1 cellular context compared by ENCODE assay signal in the genomic region with DNA sequence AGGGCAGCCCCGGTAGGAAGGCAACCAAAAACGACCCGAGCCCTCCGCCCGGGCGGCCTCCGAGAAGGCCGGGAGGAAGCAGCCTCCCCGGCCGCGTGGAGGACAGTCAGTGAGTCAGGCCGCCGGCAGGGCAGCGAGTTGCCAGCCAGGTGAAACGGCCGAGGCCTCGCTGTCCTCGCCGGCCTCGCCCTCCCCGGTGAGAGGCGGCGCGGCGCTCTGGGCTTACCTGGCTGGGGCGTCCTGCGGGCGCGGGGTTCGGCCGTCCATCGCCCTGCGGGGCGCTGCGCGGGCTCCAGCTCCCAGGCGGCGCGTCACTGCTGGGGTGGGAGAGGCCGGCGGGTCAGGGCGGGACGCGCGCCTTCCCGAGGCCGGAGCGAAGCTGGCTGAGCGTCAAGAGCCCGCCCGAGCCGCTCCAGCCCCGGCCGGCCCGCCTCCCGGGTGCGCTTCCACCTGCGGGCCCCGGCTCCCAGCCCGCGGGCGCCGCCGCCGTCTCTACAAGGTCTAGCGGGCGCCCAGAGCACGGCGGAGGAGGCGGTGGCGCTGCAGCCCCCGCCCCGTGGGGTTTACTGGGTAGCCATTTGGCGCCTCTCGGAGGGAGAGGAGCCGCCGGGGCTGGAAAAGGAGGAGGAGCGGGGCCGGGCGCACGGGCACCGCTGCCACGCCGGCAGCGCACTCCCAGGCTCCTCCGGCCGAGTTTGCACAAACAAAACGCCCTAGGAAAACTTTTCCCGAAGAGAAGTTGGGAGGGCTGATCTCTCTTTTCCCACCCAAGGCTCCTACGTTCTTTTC.
A peak's percentile ranks its signal among the peaks of the same experiment; 100 is the strongest.
TF ChIP-seq lines count a peak whose summit lies in the region.

No MANE protein-coding gene starts in this region.

TF ChIP-seq in HepG2, 621 proteins besides CTCF, POLR2A, EP300 and RAD21 (continued from another document and continues in another):
- TF ChIP-seq, protein P1, sequence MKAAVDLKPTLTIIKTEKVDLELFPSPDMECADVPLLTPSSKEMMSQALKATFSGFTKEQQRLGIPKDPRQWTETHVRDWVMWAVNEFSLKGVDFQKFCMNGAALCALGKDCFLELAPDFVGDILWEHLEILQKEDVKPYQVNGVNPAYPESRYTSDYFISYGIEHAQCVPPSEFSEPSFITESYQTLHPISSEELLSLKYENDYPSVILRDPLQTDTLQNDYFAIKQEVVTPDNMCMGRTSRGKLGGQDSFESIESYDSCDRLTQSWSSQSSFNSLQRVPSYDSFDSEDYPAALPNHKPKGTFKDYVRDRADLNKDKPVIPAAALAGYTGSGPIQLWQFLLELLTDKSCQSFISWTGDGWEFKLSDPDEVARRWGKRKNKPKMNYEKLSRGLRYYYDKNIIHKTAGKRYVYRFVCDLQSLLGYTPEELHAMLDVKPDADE (CRISPR knock-in tag; IDR thresholded peaks at IDR 0.05), result 0 out of 2 replicates have a peak, but pooled peaks have one; percentile 80
- TF ChIP-seq ZNF547 (CRISPR knock-in tag; IDR thresholded peaks at IDR 0.05) (peak; percentile 74), ISL2 (CRISPR knock-in tag; IDR thresholded peaks at IDR 0.05) (no peak; the same call in 1 of the 2 replicates), ARNT (IDR thresholded peaks at IDR 0.05) (no peak), JUNB (CRISPR knock-in tag; IDR thresholded peaks at IDR 0.05; ENCODE audit: borderline replicate concordance) (no peak), ZNF496 (CRISPR knock-in tag; IDR thresholded peaks at IDR 0.05; ENCODE audit: insufficient replicate concordance) (no peak), RERE (CRISPR knock-in tag; IDR thresholded peaks at IDR 0.05; ENCODE audit: low read depth) (no peak), EHMT2 (IDR thresholded peaks at IDR 0.05; ENCODE audit: borderline replicate concordance, low read depth, low read length) (no peak), ZNF589 (CRISPR knock-in tag; conservative IDR thresholded peaks at IDR 0.05) (no peak), ZNF777 (CRISPR knock-in tag; IDR thresholded peaks at IDR 0.05) (peak; percentile 18; the same call in 1 of the 2 replicates), GFI1 (CRISPR knock-in tag; IDR thresholded peaks at IDR 0.05; ENCODE audit: borderline replicate concordance) (no peak), FOXC1 (CRISPR knock-in tag; IDR thresholded peaks at IDR 0.05; ENCODE audit: borderline replicate concordance) (peak; percentile 51; the same call in 1 of the 2 replicates), ZNF205 (CRISPR knock-in tag; IDR thresholded peaks at IDR 0.05) (no peak), ZNF749 (CRISPR knock-in tag; IDR thresholded peaks at IDR 0.05; ENCODE audit: borderline replicate concordance) (peak; percentile 71; the same call in 1 of the 2 replicates), ZFY (CRISPR knock-in tag; IDR thresholded peaks at IDR 0.05) (peak; percentile 70; the same call in 1 of the 2 replicates), PLRG1 (conservative IDR thresholded peaks at IDR 0.05) (no peak), PHB2 (IDR thresholded peaks at IDR 0.05; ENCODE audit: partially characterized antibody) (no peak), HBP1 (CRISPR knock-in tag; IDR thresholded peaks at IDR 0.05; ENCODE audit: low read depth) (0 out of 2 replicates have a peak, but pooled peaks have one; percentile 11), ZNF207 (IDR thresholded peaks at IDR 0.05; ENCODE audit: borderline replicate concordance) (no peak), HIVEP1 (CRISPR knock-in tag; IDR thresholded peaks at IDR 0.05) (no peak; the same call in 1 of the 2 replicates), ZNF562 (CRISPR knock-in tag; IDR thresholded peaks at IDR 0.05; ENCODE audit: borderline replicate concordance) (no peak), ZNF512B (CRISPR knock-in tag; IDR thresholded peaks at IDR 0.05; ENCODE audit: borderline replicate concordance) (no peak; the same call in 1 of the 2 replicates), ZNF224 (CRISPR knock-in tag; IDR thresholded peaks at IDR 0.05) (no peak), MTF1 (CRISPR knock-in tag; IDR thresholded peaks at IDR 0.05) (peak; percentile 44; the same call in 1 of the 2 replicates), SP1 (IDR thresholded peaks at IDR 0.05) (no peak), SP1 (CRISPR knock-in tag; IDR thresholded peaks at IDR 0.05) (no peak)
- TF ChIP-seq, protein P2, sequence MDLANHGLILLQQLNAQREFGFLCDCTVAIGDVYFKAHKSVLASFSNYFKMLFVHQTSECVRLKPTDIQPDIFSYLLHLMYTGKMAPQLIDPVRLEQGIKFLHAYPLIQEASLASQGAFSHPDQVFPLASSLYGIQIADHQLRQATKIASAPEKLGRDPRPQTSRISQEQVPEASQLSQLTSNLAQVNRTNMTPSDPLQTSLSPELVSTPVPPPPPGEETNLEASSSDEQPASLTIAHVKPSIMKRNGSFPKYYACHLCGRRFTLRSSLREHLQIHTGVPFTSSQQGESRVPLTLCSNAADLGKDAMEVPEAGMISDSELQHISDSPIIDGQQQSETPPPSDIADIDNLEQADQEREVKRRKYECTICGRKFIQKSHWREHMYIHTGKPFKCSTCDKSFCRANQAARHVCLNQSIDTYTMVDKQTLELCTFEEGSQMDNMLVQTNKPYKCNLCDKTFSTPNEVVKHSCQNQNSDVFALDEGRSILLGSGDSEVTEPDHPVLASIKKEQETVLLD (CRISPR knock-in tag; IDR thresholded peaks at IDR 0.05; ENCODE audit: low read depth), result peak; percentile 49; the same call in 1 of the 2 replicates
- TF ChIP-seq, protein P3, sequence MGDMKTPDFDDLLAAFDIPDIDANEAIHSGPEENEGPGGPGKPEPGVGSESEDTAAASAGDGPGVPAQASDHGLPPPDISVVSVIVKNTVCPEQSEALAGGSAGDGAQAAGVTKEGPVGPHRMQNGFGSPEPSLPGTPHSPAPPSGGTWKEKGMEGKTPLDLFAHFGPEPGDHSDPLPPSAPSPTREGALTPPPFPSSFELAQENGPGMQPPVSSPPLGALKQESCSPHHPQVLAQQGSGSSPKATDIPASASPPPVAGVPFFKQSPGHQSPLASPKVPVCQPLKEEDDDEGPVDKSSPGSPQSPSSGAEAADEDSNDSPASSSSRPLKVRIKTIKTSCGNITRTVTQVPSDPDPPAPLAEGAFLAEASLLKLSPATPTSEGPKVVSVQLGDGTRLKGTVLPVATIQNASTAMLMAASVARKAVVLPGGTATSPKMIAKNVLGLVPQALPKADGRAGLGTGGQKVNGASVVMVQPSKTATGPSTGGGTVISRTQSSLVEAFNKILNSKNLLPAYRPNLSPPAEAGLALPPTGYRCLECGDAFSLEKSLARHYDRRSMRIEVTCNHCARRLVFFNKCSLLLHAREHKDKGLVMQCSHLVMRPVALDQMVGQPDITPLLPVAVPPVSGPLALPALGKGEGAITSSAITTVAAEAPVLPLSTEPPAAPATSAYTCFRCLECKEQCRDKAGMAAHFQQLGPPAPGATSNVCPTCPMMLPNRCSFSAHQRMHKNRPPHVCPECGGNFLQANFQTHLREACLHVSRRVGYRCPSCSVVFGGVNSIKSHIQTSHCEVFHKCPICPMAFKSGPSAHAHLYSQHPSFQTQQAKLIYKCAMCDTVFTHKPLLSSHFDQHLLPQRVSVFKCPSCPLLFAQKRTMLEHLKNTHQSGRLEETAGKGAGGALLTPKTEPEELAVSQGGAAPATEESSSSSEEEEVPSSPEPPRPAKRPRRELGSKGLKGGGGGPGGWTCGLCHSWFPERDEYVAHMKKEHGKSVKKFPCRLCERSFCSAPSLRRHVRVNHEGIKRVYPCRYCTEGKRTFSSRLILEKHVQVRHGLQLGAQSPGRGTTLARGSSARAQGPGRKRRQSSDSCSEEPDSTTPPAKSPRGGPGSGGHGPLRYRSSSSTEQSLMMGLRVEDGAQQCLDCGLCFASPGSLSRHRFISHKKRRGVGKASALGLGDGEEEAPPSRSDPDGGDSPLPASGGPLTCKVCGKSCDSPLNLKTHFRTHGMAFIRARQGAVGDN (CRISPR knock-in tag; IDR thresholded peaks at IDR 0.05), result peak; percentile 81
- TF ChIP-seq, protein P4, sequence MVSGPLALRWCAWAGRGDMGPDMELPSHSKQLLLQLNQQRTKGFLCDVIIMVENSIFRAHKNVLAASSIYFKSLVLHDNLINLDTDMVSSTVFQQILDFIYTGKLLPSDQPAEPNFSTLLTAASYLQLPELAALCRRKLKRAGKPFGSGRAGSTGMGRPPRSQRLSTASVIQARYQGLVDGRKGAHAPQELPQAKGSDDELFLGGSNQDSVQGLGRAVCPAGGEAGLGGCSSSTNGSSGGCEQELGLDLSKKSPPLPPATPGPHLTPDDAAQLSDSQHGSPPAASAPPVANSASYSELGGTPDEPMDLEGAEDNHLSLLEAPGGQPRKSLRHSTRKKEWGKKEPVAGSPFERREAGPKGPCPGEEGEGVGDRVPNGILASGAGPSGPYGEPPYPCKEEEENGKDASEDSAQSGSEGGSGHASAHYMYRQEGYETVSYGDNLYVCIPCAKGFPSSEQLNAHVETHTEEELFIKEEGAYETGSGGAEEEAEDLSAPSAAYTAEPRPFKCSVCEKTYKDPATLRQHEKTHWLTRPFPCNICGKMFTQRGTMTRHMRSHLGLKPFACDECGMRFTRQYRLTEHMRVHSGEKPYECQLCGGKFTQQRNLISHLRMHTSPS (CRISPR knock-in tag; IDR thresholded peaks at IDR 0.05; ENCODE audit: low read depth), result no peak
- TF ChIP-seq, protein P5, sequence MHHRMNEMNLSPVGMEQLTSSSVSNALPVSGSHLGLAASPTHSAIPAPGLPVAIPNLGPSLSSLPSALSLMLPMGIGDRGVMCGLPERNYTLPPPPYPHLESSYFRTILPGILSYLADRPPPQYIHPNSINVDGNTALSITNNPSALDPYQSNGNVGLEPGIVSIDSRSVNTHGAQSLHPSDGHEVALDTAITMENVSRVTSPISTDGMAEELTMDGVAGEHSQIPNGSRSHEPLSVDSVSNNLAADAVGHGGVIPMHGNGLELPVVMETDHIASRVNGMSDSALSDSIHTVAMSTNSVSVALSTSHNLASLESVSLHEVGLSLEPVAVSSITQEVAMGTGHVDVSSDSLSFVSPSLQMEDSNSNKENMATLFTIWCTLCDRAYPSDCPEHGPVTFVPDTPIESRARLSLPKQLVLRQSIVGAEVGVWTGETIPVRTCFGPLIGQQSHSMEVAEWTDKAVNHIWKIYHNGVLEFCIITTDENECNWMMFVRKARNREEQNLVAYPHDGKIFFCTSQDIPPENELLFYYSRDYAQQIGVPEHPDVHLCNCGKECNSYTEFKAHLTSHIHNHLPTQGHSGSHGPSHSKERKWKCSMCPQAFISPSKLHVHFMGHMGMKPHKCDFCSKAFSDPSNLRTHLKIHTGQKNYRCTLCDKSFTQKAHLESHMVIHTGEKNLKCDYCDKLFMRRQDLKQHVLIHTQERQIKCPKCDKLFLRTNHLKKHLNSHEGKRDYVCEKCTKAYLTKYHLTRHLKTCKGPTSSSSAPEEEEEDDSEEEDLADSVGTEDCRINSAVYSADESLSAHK (CRISPR knock-in tag; IDR thresholded peaks at IDR 0.05; ENCODE audit: borderline replicate concordance), result no peak
- TF ChIP-seq, protein P6, sequence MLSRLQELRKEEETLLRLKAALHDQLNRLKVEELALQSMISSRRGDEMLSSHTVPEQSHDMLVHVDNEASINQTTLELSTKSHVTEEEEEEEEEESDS (CRISPR knock-in tag; IDR thresholded peaks at IDR 0.05; ENCODE audit: borderline replicate concordance), result no peak
